Comparison of ENCODE assay signal across 1 cellular context in the genomic region with DNA sequence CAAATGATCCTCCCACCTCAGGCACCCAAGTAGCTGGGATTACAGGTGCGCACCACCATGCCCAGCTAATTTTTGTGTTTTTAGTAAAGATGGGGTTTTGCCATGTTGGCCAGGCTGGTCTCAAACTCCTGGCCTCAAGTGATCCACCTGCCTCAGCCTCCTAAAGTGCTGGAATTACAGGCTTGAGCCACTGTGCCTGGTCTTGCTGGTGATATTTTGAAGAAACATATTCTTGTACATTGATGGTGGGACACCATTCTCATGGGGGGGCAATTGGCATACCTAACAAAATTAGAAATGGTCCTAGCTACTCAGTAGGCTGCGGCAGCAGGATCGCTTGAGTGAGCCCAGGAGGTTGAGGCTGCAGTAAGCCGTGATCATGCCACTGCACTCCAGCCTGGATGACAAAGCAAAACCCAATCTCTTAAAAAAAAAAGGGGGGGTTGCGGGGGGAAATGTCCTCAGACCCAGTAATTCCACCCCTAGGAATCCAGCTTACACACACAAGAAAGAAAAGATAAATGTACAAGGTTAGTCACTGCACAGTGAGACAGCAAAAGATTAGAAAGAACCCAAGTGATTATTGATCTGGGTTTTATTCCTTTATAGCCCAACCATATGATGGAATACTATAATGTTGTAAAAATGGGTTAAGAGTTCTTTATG.
A peak's percentile ranks its signal among the peaks of the same experiment; 100 is the strongest.
TF ChIP-seq lines count a peak whose summit lies in the region.
"Not testable (repeated sequence)": the region's sequence is repeated elsewhere in the genome, so short reads cannot be mapped to it uniquely, and the experiment has no call there.

No MANE protein-coding gene starts in this region.

TF ChIP-seq in K562, 482 proteins besides CTCF, POLR2A, EP300 and RAD21 (continued from another document):
- TF ChIP-seq TEAD4 (IDR thresholded peaks at IDR 0.05; ENCODE audit: low read length) (peak; percentile 33; the same call in 1 of the 2 replicates), VEZF1 (CRISPR knock-in tag; IDR thresholded peaks at IDR 0.05) (peak; percentile 100), BACH1 (tag; IDR thresholded peaks at IDR 0.05) (peak; percentile 64; the same call in 1 of the 2 replicates), MAFK (IDR thresholded peaks at IDR 0.05; ENCODE audit: low read length) (peak; percentile 79), CTBP1 (IDR thresholded peaks at IDR 0.05; ENCODE audit: borderline replicate concordance) (0 out of 2 replicates have a peak, but pooled peaks have one; percentile 36)
- not testable (repeated sequence) for TF ChIP-seq TEAD4 (CRISPR knock-in tag; IDR thresholded peaks at IDR 0.05; ENCODE audit: borderline replicate concordance)
TF ChIP-seq in K562: peak in this region for 41; not testable (repeated sequence) for 441.
